Comparison of ENCODE assay signal across 16 cellular contexts in genomic region chr18:22493255-22493654, GRCh38.
"Had no signal": no experiment of that assay in that cellular context is flagged by ENCODE, and none has a peak within 500 bp of the region (broad histone marks: within the 10 kb centered on the region; RNA-seq: fewer than 3 reads in every experiment).

No MANE protein-coding gene starts in this region.

- H3K9me3 Mint-ChIP-seq: activated CD4-positive, alpha-beta T cell treated with anti-CD3 and anti-CD28 coated beads, Interleukin-2, amount 10 ng/mL, durations not matched to agents 7 days and 5 days; activated naive CD4-positive, alpha-beta T cell treated with anti-CD3 and anti-CD28 coated beads for 36 hours; activated T-helper 17 cell treated with anti-CD3 and anti-CD28 coated beads, Interleukin-2, amount 50 U/mL, for 72 hours had no signal

- H3K4me1 ChIP-seq: colonic mucosa, prostate gland had no signal

- DNase-seq: activated B cell treated with CpG ODN at 0.5 μM for 24 hours; activated CD4-positive, alpha-beta T cell treated with anti-CD3 and anti-CD28 coated beads, Interleukin-2, amount 10 ng/mL, durations not matched to agents 7 days and 5 days; activated CD8-positive, alpha-beta memory T cell treated with anti-CD3 and anti-CD28 coated beads for 24 hours; activated naive CD4-positive, alpha-beta T cell treated with anti-CD3 and anti-CD28 coated beads for 36 hours; colonic mucosa; effector CD4-positive, alpha-beta T cell; naive thymus-derived CD8-positive, alpha-beta T cell; occipital lobe; sigmoid colon; stimulated activated CD4-positive, alpha-beta T cell treated with anti-CD3 and anti-CD28 coated beads, Interleukin-2, amount 100 ng/mL, for 48 hours; stimulated activated naive CD8-positive, alpha-beta T cell treated with anti-CD3 and anti-CD28 coated beads, Interleukin-15, Interleukin-2, amounts not matched to agents 100 U/mL and 50 U/mL, for 24 hours; upper lobe of right lung had no signal

- H3K27ac Mint-ChIP-seq: activated B cell treated with CpG ODN at 0.5 μM for 24 hours; activated CD4-positive, alpha-beta T cell treated with anti-CD3 and anti-CD28 coated beads, Interleukin-2, amount 10 ng/mL, durations not matched to agents 7 days and 5 days; activated naive CD4-positive, alpha-beta T cell treated with anti-CD3 and anti-CD28 coated beads for 36 hours; activated T-helper 17 cell treated with anti-CD3 and anti-CD28 coated beads, Interleukin-2, amount 50 U/mL, for 72 hours; naive thymus-derived CD8-positive, alpha-beta T cell; T-helper 1 cell treated with Interleukin-12 subunit alpha and Interleukin-12 subunit beta and Interleukin-4 antibody, amounts not matched to agents 30 μg/mL and 1 μg/mL, for 36 hours had no signal

- H3K4me3 ChIP-seq: colonic mucosa, prostate gland, sigmoid colon, suprapubic skin, upper lobe of right lung had no signal

- H3K4me3 Mint-ChIP-seq: activated B cell treated with CpG ODN at 0.5 μM for 24 hours; activated CD4-positive, alpha-beta T cell treated with anti-CD3 and anti-CD28 coated beads, Interleukin-2, amount 10 ng/mL, durations not matched to agents 7 days and 5 days; activated naive CD4-positive, alpha-beta T cell treated with anti-CD3 and anti-CD28 coated beads for 36 hours; activated T-helper 17 cell treated with anti-CD3 and anti-CD28 coated beads, Interleukin-2, amount 50 U/mL, for 72 hours; naive thymus-derived CD8-positive, alpha-beta T cell; T-helper 1 cell treated with Interleukin-12 subunit alpha and Interleukin-12 subunit beta and Interleukin-4 antibody, amounts not matched to agents 30 μg/mL and 1 μg/mL, for 36 hours had no signal

- H3K4me1 Mint-ChIP-seq: activated B cell treated with CpG ODN at 0.5 μM for 24 hours; activated CD4-positive, alpha-beta T cell treated with anti-CD3 and anti-CD28 coated beads, Interleukin-2, amount 10 ng/mL, durations not matched to agents 7 days and 5 days; activated T-helper 17 cell treated with anti-CD3 and anti-CD28 coated beads, Interleukin-2, amount 50 U/mL, for 72 hours; naive thymus-derived CD8-positive, alpha-beta T cell had no signal

- H3K36me3 ChIP-seq: colonic mucosa, prostate gland, sigmoid colon, suprapubic skin, upper lobe of right lung had no signal

- H3K27me3 ChIP-seq: colonic mucosa, sigmoid colon, suprapubic skin, upper lobe of right lung had no signal

- H3K27ac ChIP-seq: colonic mucosa, prostate gland, suprapubic skin, upper lobe of right lung had no signal

- ATAC-seq: activated T-helper 17 cell treated with anti-CD3 and anti-CD28 coated beads, Interleukin-2, amount 50 U/mL, for 72 hours; naive thymus-derived CD8-positive, alpha-beta T cell; stimulated activated naive CD8-positive, alpha-beta T cell treated with anti-CD3 and anti-CD28 coated beads, Interleukin-15, Interleukin-2, amounts not matched to agents 100 U/mL and 50 U/mL, for 24 hours had no signal

- H3K27me3 Mint-ChIP-seq: activated B cell treated with CpG ODN at 0.5 μM for 24 hours; activated CD4-positive, alpha-beta T cell treated with anti-CD3 and anti-CD28 coated beads, Interleukin-2, amount 10 ng/mL, durations not matched to agents 7 days and 5 days; activated T-helper 17 cell treated with anti-CD3 and anti-CD28 coated beads, Interleukin-2, amount 50 U/mL, for 72 hours had no signal

- H3K9me3 ChIP-seq: colonic mucosa, prostate gland, sigmoid colon, suprapubic skin, upper lobe of right lung had no signal
